ENCODE assay signal across 8 cellular contexts in the genomic region with DNA sequence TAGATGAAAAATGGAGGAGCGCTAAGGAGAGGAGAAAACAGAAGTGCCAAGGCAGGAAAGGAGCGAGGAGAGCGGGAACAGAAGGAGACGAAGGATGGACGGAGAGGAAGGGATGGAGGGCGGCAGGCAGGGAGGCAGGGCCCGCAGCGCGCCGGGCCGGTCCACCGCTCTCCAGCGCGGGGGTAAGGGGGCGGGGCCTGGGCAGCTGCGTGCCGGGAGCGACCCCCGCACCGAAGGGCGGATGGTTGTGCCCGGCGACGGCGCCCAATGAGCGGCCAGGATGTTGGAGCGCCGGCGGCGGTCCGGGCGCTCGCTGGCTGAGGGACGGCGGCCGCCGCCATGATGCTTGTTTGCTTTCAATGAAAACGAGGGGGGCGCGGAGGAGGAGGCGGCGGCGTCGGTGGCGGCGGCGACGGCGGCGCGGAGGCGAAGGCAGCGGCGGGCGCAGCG. TPM values are rescaled to one million over a fixed set of nuclear protein-coding genes. Genes with fewer than 3 reads are reported as not detected.
DNase-seq lines count a peak whose midpoint lies in the region; ATAC-seq, FAIRE-seq and TF ChIP-seq lines count a peak whose summit lies in the region.

A gene (plus strand): TSS at position 320 of the 450 bp plus-strand sequence. CDS start 34,898 bp downstream, outside the sequence.

- WGBS in right cardiac atrium = under 1% methylated on average over 56 of the region's 56 CpGs

- H3K9me3 ChIP-seq in ascending aorta (no peaks in the 10 kb centered on the region), right cardiac atrium (ENCODE audit: control insufficient read depth, low read length) (no peaks in the 10 kb centered on the region)

- DNase-seq in NCI-H187 treated with DMSO at 0.1 percent for 48 hours (lab: John Stamatoyannopoulos, UW) (peak; percentile 31), ascending aorta (ENCODE audit: low spot score in 2 of 2) (peak; percentile 68 to 94), right cardiac atrium (peak; percentile 93 to 97 (median 97)), pulmonary artery endothelial cell (ENCODE audit: low read depth, low spot score) (peak; percentile 81), urothelium cell line (ENCODE audit: low spot score) (peak; percentile 99)

- TF ChIP-seq POLR2A in GM18505 (IDR thresholded peaks at IDR 0.05; ENCODE audit: borderline replicate concordance, extremely low read depth, insufficient read depth, insufficient read length) = peak; percentile 70

- no peak for TF ChIP-seq CTCF in ascending aorta (IDR thresholded peaks at IDR 0.05)

- H3K4me1 ChIP-seq in ascending aorta (peaks cover 4 to 15% of the 10 kb centered on the region in 2 donors), right cardiac atrium (ENCODE audit: control insufficient read depth, insufficient read depth, low read length) (no peaks in the 10 kb centered on the region)

- ATAC-seq in GM18505 (IDR thresholded peaks at IDR 0.05; ENCODE audit: unreplicated experiment) = peak; percentile 91
- ATAC-seq in HG02970 (IDR thresholded peaks at IDR 0.05; ENCODE audit: low FRiP score, unreplicated experiment) = peak; percentile 86
- ATAC-seq in right cardiac atrium = peak; percentile 99

- FAIRE-seq in urothelium cell line (lab: Jason Lieb, UNC) = peak; percentile 78

- H3K4me3 ChIP-seq in ascending aorta (peak within 1 kb of the TSS; percentile 94 to 95), right cardiac atrium (ENCODE audit: low read length) (peak within 1 kb of the TSS; percentile 80)

- no peaks in the 10 kb centered on the region for H3K36me3 ChIP-seq in ascending aorta

- H3K27me3 ChIP-seq in ascending aorta (no peaks in the 10 kb centered on the region), right cardiac atrium (ENCODE audit: control insufficient read depth, insufficient read depth) (no peaks in the 10 kb centered on the region)

- intact Hi-C loops in T-helper 2 cell treated with Interferon-gamma antibody and Interleukin-4, amounts not matched to agents 100 ng/mL and 5 ng/mL, for 36 hours (cut with micrococcal nuclease) = loop anchor here (1.0 to 10.0 kb wide), 4 partner anchors 139 to 316 kb away; a partner anchor contains a TSS
- intact Hi-C loops in ascending aorta (cut with DNase I) = loop anchor here (1.0 to 10.0 kb wide), 4 partner anchors 141 to 939 kb away; a partner anchor contains a TSS
- intact Hi-C loops in right cardiac atrium (cut with DNase I) = no loop called here

- H3K27ac ChIP-seq in ascending aorta (peak within 1 kb of the TSS; percentile 84 to 98), right cardiac atrium (ENCODE audit: low read length) (peak within 1 kb of the TSS; percentile 86)

RNA-seq across cellular contexts. Expression of the gene that starts here (rescaled TPM):
- 39.7 and 42.3 TPM in 2 replicates for total RNA-seq in T-helper 2 cell treated with Interferon-gamma antibody and Interleukin-4, amounts not matched to agents 100 ng/mL and 5 ng/mL, for 36 hours
- total RNA-seq in ascending aorta (12.0 TPM), right cardiac atrium (10 to 100 TPM; 11.4 to 14.2 (median 13.2) TPM), pulmonary artery endothelial cell (19.3 and 23.6 TPM in 2 replicates)
- 5.0 TPM for polyA plus RNA-seq in right cardiac atrium

Comparison
In these comparisons a context has a peak if more than half of its experiments do, and no peak if none do; other contexts are left out.
1. Peak in every context shown above with its lines: DNase-seq, ATAC-seq, H3K4me3 ChIP-seq and H3K27ac ChIP-seq.
2. DNase-seq: peak in every context shown above with its lines; median percentile 99 in urothelium cell line; 97 in right cardiac atrium; 81 in ascending aorta; 81 in pulmonary artery endothelial cell; 31 in NCI-H187 treated with DMSO at 0.1 percent for 48 hours.
3. intact Hi-C loops: an anchor here in T-helper 2 cell treated with Interferon-gamma antibody and Interleukin-4, amounts not matched to agents 100 ng/mL and 5 ng/mL, for 36 hours (1.0 to 10.0 kb wide) and ascending aorta (1.0 to 10.0 kb wide); none called in right cardiac atrium.